In the genomic region with DNA sequence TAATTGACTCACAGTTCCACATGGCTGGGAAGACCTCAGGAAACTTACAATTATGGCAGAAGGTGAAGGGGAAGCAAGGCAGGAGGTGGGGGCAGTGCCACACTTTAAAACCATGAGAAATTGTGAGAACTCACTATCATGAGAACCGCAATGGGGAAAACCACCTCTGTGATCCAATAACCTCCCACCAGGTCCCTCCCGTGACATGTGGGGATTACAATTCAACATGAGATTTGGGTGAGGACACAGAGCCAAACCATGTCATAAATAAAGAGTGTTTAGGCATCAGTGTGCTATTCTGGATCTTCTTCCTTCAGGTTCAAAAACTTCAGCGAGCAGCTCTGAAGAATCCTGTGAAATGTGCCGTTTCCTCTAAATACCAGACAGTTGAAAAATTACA, we compare ENCODE assay signal across 1 cellular context.
TF ChIP-seq lines count a peak whose summit lies in the region.

No MANE protein-coding gene starts in this region.

TF ChIP-seq in SK-N-SH, 30 proteins besides CTCF, POLR2A, EP300 and RAD21:
- TF ChIP-seq TEAD4 (IDR thresholded peaks at IDR 0.05; ENCODE audit: borderline replicate concordance, insufficient read depth) = no peak
- TF ChIP-seq TAF1 (IDR thresholded peaks at IDR 0.05; ENCODE audit: borderline replicate concordance, low read depth, low read length) = no peak
- no peak for TF ChIP-seq FOXJ3 (CRISPR knock-in tag; IDR thresholded peaks at IDR 0.05)
- TF ChIP-seq, protein P1, sequence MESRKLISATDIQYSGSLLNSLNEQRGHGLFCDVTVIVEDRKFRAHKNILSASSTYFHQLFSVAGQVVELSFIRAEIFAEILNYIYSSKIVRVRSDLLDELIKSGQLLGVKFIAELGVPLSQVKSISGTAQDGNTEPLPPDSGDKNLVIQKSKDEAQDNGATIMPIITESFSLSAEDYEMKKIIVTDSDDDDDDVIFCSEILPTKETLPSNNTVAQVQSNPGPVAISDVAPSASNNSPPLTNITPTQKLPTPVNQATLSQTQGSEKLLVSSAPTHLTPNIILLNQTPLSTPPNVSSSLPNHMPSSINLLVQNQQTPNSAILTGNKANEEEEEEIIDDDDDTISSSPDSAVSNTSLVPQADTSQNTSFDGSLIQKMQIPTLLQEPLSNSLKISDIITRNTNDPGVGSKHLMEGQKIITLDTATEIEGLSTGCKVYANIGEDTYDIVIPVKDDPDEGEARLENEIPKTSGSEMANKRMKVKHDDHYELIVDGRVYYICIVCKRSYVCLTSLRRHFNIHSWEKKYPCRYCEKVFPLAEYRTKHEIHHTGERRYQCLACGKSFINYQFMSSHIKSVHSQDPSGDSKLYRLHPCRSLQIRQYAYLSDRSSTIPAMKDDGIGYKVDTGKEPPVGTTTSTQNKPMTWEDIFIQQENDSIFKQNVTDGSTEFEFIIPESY (IDR thresholded peaks at IDR 0.05; ENCODE audit: borderline replicate concordance, low read depth) = no peak
TF ChIP-seq in SK-N-SH: peak in this region for 0.
